Comparison of ENCODE assay signal across 1 cellular context in genomic region chr20:62622877-62623487, GRCh38.
A peak's percentile ranks its signal among the peaks of the same experiment; 100 is the strongest.
TF ChIP-seq lines count a peak whose summit lies in the region.

No MANE protein-coding gene starts in this region.

TF ChIP-seq in HepG2, 621 proteins besides CTCF, POLR2A, EP300 and RAD21 (continued from another document):
- peak; percentile 34 for TF ChIP-seq HNRNPLL (IDR thresholded peaks at IDR 0.05; ENCODE audit: low read depth, low read length, poor library complexity, severe bottlenecking)
- peak; percentile 52; the same call in 1 of the 2 replicates for TF ChIP-seq ARHGAP35 (CRISPR knock-in tag; IDR thresholded peaks at IDR 0.05; ENCODE audit: borderline replicate concordance)
- TF ChIP-seq ZBTB40 (IDR thresholded peaks at IDR 0.05), result no peak
- TF ChIP-seq ZBTB40 (CRISPR knock-in tag; IDR thresholded peaks at IDR 0.05), result peak; percentile 18; the same call in 1 of the 2 replicates
- peak; percentile 61; the same call in 1 of the 2 replicates for TF ChIP-seq MTA3 (CRISPR knock-in tag; IDR thresholded peaks at IDR 0.05)
- TF ChIP-seq THAP9 (CRISPR knock-in tag; IDR thresholded peaks at IDR 0.05; ENCODE audit: borderline replicate concordance), result peak; percentile 72; the same call in 1 of the 2 replicates
- 0 out of 2 replicates have a peak, but pooled peaks have one; percentile 20 for TF ChIP-seq MTF2 (CRISPR knock-in tag; IDR thresholded peaks at IDR 0.05; ENCODE audit: borderline replicate concordance)
- TF ChIP-seq JUN (CRISPR knock-in tag; IDR thresholded peaks at IDR 0.05), result 0 out of 2 replicates have a peak, but pooled peaks have one; percentile 22
- peak; percentile 43; the same call in 1 of the 2 replicates for TF ChIP-seq ZBTB4 (CRISPR knock-in tag; IDR thresholded peaks at IDR 0.05; ENCODE audit: borderline replicate concordance)
- 0 out of 2 replicates have a peak, but pooled peaks have one; percentile 4 for TF ChIP-seq FOXO1 (CRISPR knock-in tag; IDR thresholded peaks at IDR 0.05)
- 0 out of 2 replicates have a peak, but pooled peaks have one; percentile 25 for TF ChIP-seq POGK (CRISPR knock-in tag; conservative IDR thresholded peaks at IDR 0.05)
- no peak for TF ChIP-seq ZBTB20 (CRISPR knock-in tag; IDR thresholded peaks at IDR 0.05; ENCODE audit: borderline replicate concordance, low read depth)
- TF ChIP-seq ZSCAN22 (CRISPR knock-in tag; IDR thresholded peaks at IDR 0.05), result 0 out of 2 replicates have a peak, but pooled peaks have one; percentile 51
- peak; percentile 92; the same call in 1 of the 2 replicates for TF ChIP-seq ZNF280B (CRISPR knock-in tag; IDR thresholded peaks at IDR 0.05; ENCODE audit: borderline replicate concordance)
- no peak for TF ChIP-seq SMAD3 (CRISPR knock-in tag; IDR thresholded peaks at IDR 0.05)
- peak; percentile 36; the same call in 1 of the 2 replicates for TF ChIP-seq TBP (CRISPR knock-in tag; IDR thresholded peaks at IDR 0.05)
- no peak for TF ChIP-seq ZBTB2 (CRISPR knock-in tag; IDR thresholded peaks at IDR 0.05; ENCODE audit: low read depth)
- TF ChIP-seq ZNF256 (CRISPR knock-in tag; conservative IDR thresholded peaks at IDR 0.05), result no peak
- TF ChIP-seq U2AF1 (optimal IDR thresholded peaks at IDR 0.05; ENCODE audit: low read depth, low read length), result peak; percentile 24
- no peak; the same call in 1 of the 2 replicates for TF ChIP-seq ZNF660 (CRISPR knock-in tag; IDR thresholded peaks at IDR 0.05; ENCODE audit: borderline replicate concordance, low read depth)
- peak; percentile 81; the same call in 1 of the 2 replicates for TF ChIP-seq ZNF598 (CRISPR knock-in tag; IDR thresholded peaks at IDR 0.05; ENCODE audit: borderline replicate concordance)
- peak; percentile 41; the same call in 1 of the 2 replicates for TF ChIP-seq KDM2A (CRISPR knock-in tag; IDR thresholded peaks at IDR 0.05; ENCODE audit: borderline replicate concordance, low read depth)
- TF ChIP-seq MTA1 (CRISPR knock-in tag; IDR thresholded peaks at IDR 0.05; ENCODE audit: borderline replicate concordance), result peak; percentile 45
- no peak for TF ChIP-seq SIN3A (IDR thresholded peaks at IDR 0.05; ENCODE audit: borderline replicate concordance, low read depth, low read length)
- 0 out of 2 replicates have a peak, but pooled peaks have one; percentile 10 for TF ChIP-seq ZBTB44 (CRISPR knock-in tag; IDR thresholded peaks at IDR 0.05)
- TF ChIP-seq ZNF577 (CRISPR knock-in tag; IDR thresholded peaks at IDR 0.05; ENCODE audit: borderline replicate concordance, low read depth), result no peak
